In the genomic region with DNA sequence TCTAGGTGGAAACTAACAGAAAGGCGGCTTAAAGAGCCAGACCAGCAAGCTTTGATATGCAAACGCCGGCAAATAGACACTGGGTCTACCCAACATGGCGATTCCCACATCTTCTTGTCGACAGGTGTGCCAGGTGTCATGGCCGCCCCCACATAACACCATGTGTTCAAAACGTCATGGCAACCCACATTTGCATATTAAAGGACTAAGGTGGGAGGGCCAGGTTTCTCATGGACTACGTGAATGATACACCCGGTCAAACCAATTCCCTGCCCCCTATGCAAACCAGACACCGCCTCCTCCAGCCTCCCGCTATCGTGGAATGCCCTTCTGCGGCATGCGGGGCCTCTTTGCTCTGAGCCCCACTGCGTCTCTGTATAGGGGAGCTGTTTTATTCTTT, we compare ENCODE assay signal across 18 cellular contexts. TPM values are rescaled to one million over a fixed set of nuclear protein-coding genes. Genes with fewer than 3 reads are reported as not detected.
A peak's percentile ranks its signal among the peaks of the same experiment; 100 is the strongest.
DNase-seq lines count a peak whose midpoint lies in the region; ATAC-seq and TF ChIP-seq lines count a peak whose summit lies in the region.
"Had no signal": no experiment of that assay in that cellular context is flagged by ENCODE, and none has a peak within 500 bp of the region (broad histone marks: within the 10 kb centered on the region; RNA-seq: fewer than 3 reads in every experiment).

No MANE protein-coding gene starts in this region.

- no peaks in the 10 kb centered on the region for H3K79me2 ChIP-seq in OCI-LY1 (ENCODE audit: insufficient read depth, low read length)

- H3F3A ChIP-seq in OCI-LY1 (ENCODE audit: insufficient read depth, low read length), result no peaks in the 10 kb centered on the region

- in situ Hi-C loops in gastrocnemius medialis (cut with MboI; ENCODE audit: low sequenced_read_pairs in 4 of 4), result no loop called here

- POLR2A ChIA-PET in activated CD8-positive, alpha-beta T cell treated with anti-CD3 and anti-CD28 coated beads for 36 hours (lab: Charles Lee), result no interaction called here
- POLR2A ChIA-PET in activated CD8-positive, alpha-beta T cell treated with anti-CD3 and anti-CD28 coated beads, Interleukin-2, amount 10 ng/mL, durations not matched to agents 7 days and 5 days (lab: Charles Lee), result no interaction called here

- no peaks in the 10 kb centered on the region for H3K27me3 Mint-ChIP-seq in activated CD8-positive, alpha-beta T cell treated with anti-CD3 and anti-CD28 coated beads for 36 hours
- H3K27me3 Mint-ChIP-seq in activated CD8-positive, alpha-beta T cell treated with anti-CD3 and anti-CD28 coated beads, Interleukin-2, amount 10 ng/mL, durations not matched to agents 7 days and 5 days (ENCODE audit: low read depth), result peaks cover 4% of the 10 kb centered on the region
- H3K27me3 Mint-ChIP-seq in stimulated activated naive B cell treated with anti-CD40 and anti-IgM and Interleukin-4, amounts not matched to agents 10 μg/mL and 1 μg/mL and 100 μg/mL, for 72 hours, result no peaks in the 10 kb centered on the region
- H3K27me3 Mint-ChIP-seq: CD4-positive, alpha-beta memory T cell; T-cell had no signal

- no peaks in the 10 kb centered on the region for H3K9me3 Mint-ChIP-seq in activated CD8-positive, alpha-beta T cell treated with anti-CD3 and anti-CD28 coated beads for 36 hours
- no peaks in the 10 kb centered on the region for H3K9me3 Mint-ChIP-seq in activated CD8-positive, alpha-beta T cell treated with anti-CD3 and anti-CD28 coated beads, Interleukin-2, amount 10 ng/mL, durations not matched to agents 7 days and 5 days (ENCODE audit: insufficient read depth)
- no peaks in the 10 kb centered on the region for H3K9me3 Mint-ChIP-seq in stimulated activated naive B cell treated with anti-CD40 and anti-IgM and Interleukin-4, amounts not matched to agents 10 μg/mL and 1 μg/mL and 100 μg/mL, for 72 hours
- H3K9me3 Mint-ChIP-seq: CD4-positive, alpha-beta memory T cell; mesothelial cell of epicardium; T-cell had no signal

- no peak overlapping the region; the same call in 1 of the 2 replicates for H3K4me2 ChIP-seq in OCI-LY1 (ENCODE audit: low read length)

- TF ChIP-seq CTCF in activated CD8-positive, alpha-beta T cell treated with anti-CD3 and anti-CD28 coated beads for 36 hours (IDR thresholded peaks at IDR 0.05), result no peak
- TF ChIP-seq CTCF in OCI-LY1 (IDR thresholded peaks at IDR 0.05; ENCODE audit: low read length) (no peak), gastrocnemius medialis (IDR thresholded peaks at IDR 0.05 in 4 of 5, conservative IDR thresholded peaks at IDR 0.05 in 1 of 5) (no peak)

- CTCF ChIA-PET in activated CD8-positive, alpha-beta T cell treated with anti-CD3 and anti-CD28 coated beads for 36 hours (lab: Charles Lee), result no interaction called here
- CTCF ChIA-PET in activated CD8-positive, alpha-beta T cell treated with anti-CD3 and anti-CD28 coated beads, Interleukin-2, amount 10 ng/mL, durations not matched to agents 7 days and 5 days (lab: Charles Lee), result no interaction called here

- no peaks in the 10 kb centered on the region for H3K27me3 ChIP-seq in OCI-LY1 (ENCODE audit: insufficient read depth, low read length)
- no peaks in the 10 kb centered on the region for H3K27me3 ChIP-seq in gastrocnemius medialis
- H3K27me3 ChIP-seq: uterus had no signal

- no peaks in the 10 kb centered on the region for H3K9me2 ChIP-seq in OCI-LY1 (ENCODE audit: low read depth, low read length)

- H3K4me3 ChIP-seq in OCI-LY1 (ENCODE audit: low read depth, low read length, poor library complexity, severe bottlenecking) (no peak overlapping the region), gastrocnemius medialis (no peak overlapping the region)
- H3K4me3 ChIP-seq: uterus had no signal

- peak; percentile 1 for DNase-seq in activated CD8-positive, alpha-beta T cell treated with anti-CD3 and anti-CD28 coated beads for 36 hours
- DNase-seq in activated CD8-positive, alpha-beta T cell treated with anti-CD3 and anti-CD28 coated beads, Interleukin-2, amount 10 ng/mL, durations not matched to agents 7 days and 5 days, result no peak
- DNase-seq in iPS-NIHi11 (ENCODE audit: low spot score), result peak; percentile 30
- DNase-seq in stimulated activated naive B cell treated with anti-CD40 and anti-IgM and Interleukin-4, amounts not matched to agents 10 μg/mL and 1 μg/mL and 100 μg/mL, for 72 hours, result no peak
- DNase-seq in NCI-H1105 treated with DMSO at 0.1 percent for 48 hours (lab: John Stamatoyannopoulos, UW), result no peak
- no peak for DNase-seq in gastrocnemius medialis
- DNase-seq: DND-41, MV-4-11, NCI-H2107, nucleus accumbens, T-cell, uterus had no signal

- H3K27ac ChIP-seq in OCI-LY1 (ENCODE audit: low read depth, low read length, poor library complexity, severe bottlenecking), result peak overlapping the region; percentile 51
- no peak overlapping the region for H3K27ac ChIP-seq in gastrocnemius medialis
- H3K27ac ChIP-seq: uterus had no signal

- no peak overlapping the region for H2AFZ ChIP-seq in OCI-LY1 (ENCODE audit: low read length)

- H3K4me1 ChIP-seq in OCI-LY1 (ENCODE audit: insufficient read depth, low read length, severe bottlenecking) (peaks cover 22% of the 10 kb centered on the region), gastrocnemius medialis (no peaks in the 10 kb centered on the region)
- H3K4me1 ChIP-seq: uterus had no signal

- TF ChIP-seq POLR2A in gastrocnemius medialis (IDR thresholded peaks at IDR 0.05), result no peak

- H3K4me1 Mint-ChIP-seq in activated CD8-positive, alpha-beta T cell treated with anti-CD3 and anti-CD28 coated beads for 36 hours (ENCODE audit: low read depth), result no peaks in the 10 kb centered on the region
- H3K4me1 Mint-ChIP-seq in activated CD8-positive, alpha-beta T cell treated with anti-CD3 and anti-CD28 coated beads, Interleukin-2, amount 10 ng/mL, durations not matched to agents 7 days and 5 days (ENCODE audit: low read depth), result no peaks in the 10 kb centered on the region
- peaks cover 0 to 5% of the 10 kb centered on the region in 2 donors for H3K4me1 Mint-ChIP-seq in stimulated activated naive B cell treated with anti-CD40 and anti-IgM and Interleukin-4, amounts not matched to agents 10 μg/mL and 1 μg/mL and 100 μg/mL, for 72 hours
- H3K4me1 Mint-ChIP-seq: CD4-positive, alpha-beta memory T cell; mesothelial cell of epicardium had no signal

- intact Hi-C loops in activated CD8-positive, alpha-beta T cell treated with anti-CD3 and anti-CD28 coated beads for 36 hours (cut with micrococcal nuclease), result no loop called here
- intact Hi-C loops in gastrocnemius medialis (cut with DNase I; ENCODE audit: low total_unique reads), result no loop called here

- no peaks in the 10 kb centered on the region for H3K36me3 Mint-ChIP-seq in activated CD8-positive, alpha-beta T cell treated with anti-CD3 and anti-CD28 coated beads for 36 hours (ENCODE audit: low read depth)
- H3K36me3 Mint-ChIP-seq in activated CD8-positive, alpha-beta T cell treated with anti-CD3 and anti-CD28 coated beads, Interleukin-2, amount 10 ng/mL, durations not matched to agents 7 days and 5 days (ENCODE audit: low read depth), result no peaks in the 10 kb centered on the region
- no peaks in the 10 kb centered on the region for H3K36me3 Mint-ChIP-seq in stimulated activated naive B cell treated with anti-CD40 and anti-IgM and Interleukin-4, amounts not matched to agents 10 μg/mL and 1 μg/mL and 100 μg/mL, for 72 hours
- H3K36me3 Mint-ChIP-seq: CD4-positive, alpha-beta memory T cell; mesothelial cell of epicardium; T-cell had no signal

- ATAC-seq in activated CD8-positive, alpha-beta T cell treated with anti-CD3 and anti-CD28 coated beads for 36 hours, result no peak
- no peak for ATAC-seq in activated CD8-positive, alpha-beta T cell treated with anti-CD3 and anti-CD28 coated beads, Interleukin-2, amount 10 ng/mL, durations not matched to agents 7 days and 5 days
- ATAC-seq in stimulated activated naive B cell treated with anti-CD40 and anti-IgM and Interleukin-4, amounts not matched to agents 10 μg/mL and 1 μg/mL and 100 μg/mL, for 72 hours (replicated peaks), result no peak
- ATAC-seq in HG03139 (IDR thresholded peaks at IDR 0.05; ENCODE audit: unreplicated experiment) (no peak), gastrocnemius medialis (no peak)
- ATAC-seq: esophagus mucosa, right cardiac atrium, T-cell had no signal

- H3K36me3 ChIP-seq in OCI-LY1 (ENCODE audit: insufficient read depth, low read length), result no peaks in the 10 kb centered on the region
- H3K36me3 ChIP-seq in gastrocnemius medialis, result no peaks in the 10 kb centered on the region
- H3K36me3 ChIP-seq: uterus had no signal

- no peak overlapping the region for H3K4me3 Mint-ChIP-seq in activated CD8-positive, alpha-beta T cell treated with anti-CD3 and anti-CD28 coated beads for 36 hours
- H3K4me3 Mint-ChIP-seq in activated CD8-positive, alpha-beta T cell treated with anti-CD3 and anti-CD28 coated beads, Interleukin-2, amount 10 ng/mL, durations not matched to agents 7 days and 5 days, result no peak overlapping the region
- H3K4me3 Mint-ChIP-seq in stimulated activated naive B cell treated with anti-CD40 and anti-IgM and Interleukin-4, amounts not matched to agents 10 μg/mL and 1 μg/mL and 100 μg/mL, for 72 hours, result no peak overlapping the region
- H3K4me3 Mint-ChIP-seq: CD4-positive, alpha-beta memory T cell; mesothelial cell of epicardium; T-cell had no signal

- H3K9me3 ChIP-seq in OCI-LY1 (ENCODE audit: low read length), result no peaks in the 10 kb centered on the region
- no peaks in the 10 kb centered on the region for H3K9me3 ChIP-seq in gastrocnemius medialis
- H3K9me3 ChIP-seq: uterus had no signal

- no peak overlapping the region for H3K27ac Mint-ChIP-seq in activated CD8-positive, alpha-beta T cell treated with anti-CD3 and anti-CD28 coated beads for 36 hours
- no peak overlapping the region for H3K27ac Mint-ChIP-seq in activated CD8-positive, alpha-beta T cell treated with anti-CD3 and anti-CD28 coated beads, Interleukin-2, amount 10 ng/mL, durations not matched to agents 7 days and 5 days
- peak overlapping the region; percentile 56 for H3K27ac Mint-ChIP-seq in stimulated activated naive B cell treated with anti-CD40 and anti-IgM and Interleukin-4, amounts not matched to agents 10 μg/mL and 1 μg/mL and 100 μg/mL, for 72 hours
- H3K27ac Mint-ChIP-seq: mesothelial cell of epicardium, T-cell had no signal

- no peak overlapping the region for H3K9ac ChIP-seq in OCI-LY1 (ENCODE audit: low read length)

- no peaks in the 10 kb centered on the region for H4K20me1 ChIP-seq in OCI-LY1 (ENCODE audit: insufficient read depth, low read length)

RNA-seq across cellular contexts. Expression of a gene that starts 41.3 kb away (rescaled TPM):
- 1 to 10 TPM; 5.4 to 5.9 TPM for total RNA-seq in activated CD8-positive, alpha-beta T cell treated with anti-CD3 and anti-CD28 coated beads for 36 hours
- 1 to 10 TPM; 1.8 to 2.0 TPM for total RNA-seq in activated CD8-positive, alpha-beta T cell treated with anti-CD3 and anti-CD28 coated beads, Interleukin-2, amount 10 ng/mL, durations not matched to agents 7 days and 5 days
- 1 to 10 TPM in 1 of 4 donors, under 1 TPM in 2, not detected in 1; 0.17 to 1.6 (median 0.75) TPM for total RNA-seq in gastrocnemius medialis

Comparison
In these comparisons a context has a peak if more than half of its experiments do, and no peak if none do; other contexts are left out.
1. DNase-seq: peak in activated CD8-positive, alpha-beta T cell treated with anti-CD3 and anti-CD28 coated beads for 36 hours (single experiment) and iPS-NIHi11 (single experiment); none in activated CD8-positive, alpha-beta T cell treated with anti-CD3 and anti-CD28 coated beads, Interleukin-2, amount 10 ng/mL, durations not matched to agents 7 days and 5 days (single experiment), stimulated activated naive B cell treated with anti-CD40 and anti-IgM and Interleukin-4, amounts not matched to agents 10 μg/mL and 1 μg/mL and 100 μg/mL, for 72 hours (single experiment), NCI-H1105 treated with DMSO at 0.1 percent for 48 hours (single experiment) and gastrocnemius medialis (0 of 2).